Comparison of ENCODE assay signal across 21 cellular contexts in the genomic region with DNA sequence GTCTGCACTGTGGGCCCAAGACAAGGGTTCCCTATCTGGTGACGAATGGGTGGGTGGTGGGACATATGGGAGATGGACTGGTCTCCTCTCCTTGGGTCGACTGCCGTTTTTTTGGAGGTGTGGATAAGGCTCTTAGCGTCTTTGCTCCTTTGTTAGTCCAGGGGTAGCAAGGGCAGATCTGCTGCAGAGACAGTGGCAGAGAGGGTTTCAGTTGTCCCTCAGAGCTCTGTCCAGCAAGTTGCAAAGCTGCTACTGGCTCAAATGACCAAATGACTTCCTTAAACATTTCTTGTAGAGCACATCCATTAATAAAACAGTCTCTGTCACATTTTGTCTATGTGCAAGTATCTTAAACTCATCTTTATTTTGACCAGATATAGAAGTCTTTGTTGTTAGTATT.
DNase-seq lines count a peak whose midpoint lies in the region; ATAC-seq, FAIRE-seq and TF ChIP-seq lines count a peak whose summit lies in the region.
"Had no signal": no experiment of that assay in that cellular context is flagged by ENCODE, and none has a peak within 500 bp of the region (broad histone marks: within the 10 kb centered on the region; RNA-seq: fewer than 3 reads in every experiment).

No MANE protein-coding gene starts in this region.

- no peak for TF ChIP-seq RAD21 in GM12878 (IDR thresholded peaks at IDR 0.05; ENCODE audit: insufficient read depth, low read depth, low read length)

- peak overlapping the region; percentile 58 for H3K4me2 ChIP-seq in Karpas-422 (ENCODE audit: low read depth, low read length, poor library complexity, severe bottlenecking)
- H3K4me2 ChIP-seq in GM12878 (ENCODE audit: control insufficient read depth, insufficient read depth): no peak overlapping the region
- H3K4me2 ChIP-seq: GM23338, SK-N-SH had no signal

- no peak for TF ChIP-seq CTCF in GM12865 (IDR thresholded peaks at IDR 0.05; ENCODE audit: insufficient read depth, low read depth, low read length, missing control alignments)
- TF ChIP-seq CTCF in GM12878 (IDR thresholded peaks at IDR 0.05 in 2 of 3, conservative IDR thresholded peaks at IDR 0.05 in 1 of 3; ENCODE audit: control insufficient read depth in 2 of 3, extremely low read depth in 1 of 3, insufficient read depth in 1 of 3, low read depth in 3 of 3, low read length in 3 of 3): no peak

- H2AFZ ChIP-seq in Karpas-422 (ENCODE audit: low read length) (peak overlapping the region; percentile 94), GM12878 (ENCODE audit: control insufficient read depth, low read depth, low read length) (no peak overlapping the region)
- H2AFZ ChIP-seq: GM23338 had no signal

- DNase-seq in GM12865 (ENCODE audit: low read depth) (peak; percentile 14), Karpas-422 (peak; percentile 42), GM12878 (ENCODE audit: low read depth, low spot score) (no peak), erythroblast (lab: John Stamatoyannopoulos, UW) (no peak)
- DNase-seq in activated effector memory CD4-positive, alpha-beta T cell treated with Interleukin-2 at 50 U/mL for 16 hours: no peak
- DNase-seq: C1 segment of cervical spinal cord, GF-D8, KBM-7, NCI-H1436, NCI-H2029 treated with DMSO at 0.1 percent for 48 hours, NCI-H2171 treated with DMSO at 0.1 percent for 48 hours, NCI-H446 treated with DMSO at 0.1 percent for 48 hours, NCI-H748 treated with DMSO at 0.1 percent for 48 hours, SK-N-SH had no signal

- H3K27ac ChIP-seq in Karpas-422 (ENCODE audit: low read length) (peak overlapping the region; percentile 76), GM12878 (ENCODE audit: control insufficient read depth, insufficient read depth) (no peak overlapping the region)
- H3K27ac ChIP-seq: HL-60 had no signal

- WGBS in GM12878 (ENCODE audit: insufficient coverage, insufficient replicate concordance, low lambda C conversion rate, missing lambda C conversion rate): 41% methylated on average over 4 of the region's 4 CpGs

- in situ Hi-C loops in GM12878 (cut with MboI): no loop called here

- TF ChIP-seq POLR2A in GM12878 (IDR thresholded peaks at IDR 0.05; ENCODE audit: low read depth, low read length) (no peak), erythroblast (IDR thresholded peaks at IDR 0.05; ENCODE audit: low read length) (no peak)

- CTCF ChIA-PET in GM12878 (lab: Yijun Ruan, JAX): interaction anchor here (0.7 to 1.3 kb wide), 2 partner anchors 29 to 551 kb away, joined by 3 read pairs; no protein-coding TSS in a partner anchor

- POLR2A ChIA-PET in GM12878 (lab: Charles Lee): no interaction called here

- SMC1A ChIA-PET in GM12878 (lab: Charles Lee; ENCODE audit: uncharacterized antibody, unreplicated experiment): interaction anchor here (0.7 to 3.0 kb wide), 12 partner anchors 9 to 854 kb away, joined by 3 to 9 read pairs (median 4); no protein-coding TSS in a partner anchor

- H3K9me2 ChIP-seq in Karpas-422 (replicated peaks; ENCODE audit: insufficient read depth, low read length): no peaks in the 10 kb centered on the region

- RAD21 ChIA-PET in GM12878 (lab: Charles Lee; ENCODE audit: unreplicated experiment): interaction anchor here (1.2 to 2.8 kb wide), 4 partner anchors 14 to 194 kb away, joined by 3 to 13 read pairs (median 4); no protein-coding TSS in a partner anchor

- no peaks in the 10 kb centered on the region for H4K20me1 ChIP-seq in Karpas-422 (ENCODE audit: insufficient read depth, low read depth, low read length)
- no peaks in the 10 kb centered on the region for H4K20me1 ChIP-seq in GM12878 (ENCODE audit: control insufficient read depth, insufficient read depth)

- H3K9ac ChIP-seq in Karpas-422 (ENCODE audit: low read length) (peak overlapping the region; percentile 47), GM12878 (ENCODE audit: control insufficient read depth, insufficient read depth, low read length) (no peak overlapping the region)
- H3K9ac ChIP-seq: SK-N-SH had no signal

- ATAC-seq in HG02970 (IDR thresholded peaks at IDR 0.05; ENCODE audit: low FRiP score, unreplicated experiment) (peak; percentile 20), GM12878 (peak; percentile 44), GM21381 (IDR thresholded peaks at IDR 0.05; ENCODE audit: unreplicated experiment) (no peak)
- ATAC-seq: GM23338, Panc1, Right ventricle myocardium inferior had no signal

- intact Hi-C loops in GM12878 (cut with micrococcal nuclease; ENCODE audit: unreplicated experiment): loop anchor here (2.0 kb wide), 1 partner anchor 32 kb away; no protein-coding TSS in a partner anchor

- H3K27me3 ChIP-seq in Karpas-422 (ENCODE audit: low read length) (no peaks in the 10 kb centered on the region), GM12878 (replicated peaks in 1 of 2; ENCODE audit: control insufficient read depth in 2 of 2, insufficient read depth in 2 of 2, low read length in 1 of 2) (no peaks in the 10 kb centered on the region)

- peak overlapping the region; percentile 16 for H3K4me3 ChIP-seq in GM12865 (ENCODE audit: low read depth, low read length)
- peak overlapping the region; percentile 33 for H3K4me3 ChIP-seq in Karpas-422 (ENCODE audit: low read length)
- H3K4me3 ChIP-seq in GM12878: no peak overlapping the region
- H3K4me3 ChIP-seq: GM23338 had no signal

- no peaks in the 10 kb centered on the region for H3K36me3 ChIP-seq in Karpas-422 (ENCODE audit: insufficient read depth, low read length)
- no peaks in the 10 kb centered on the region for H3K36me3 ChIP-seq in GM12878 (ENCODE audit: control insufficient read depth in 2 of 2, insufficient read depth in 2 of 2, low read length in 1 of 2)

- H3K79me2 ChIP-seq in Karpas-422 (ENCODE audit: low read length): no peaks in the 10 kb centered on the region
- H3K79me2 ChIP-seq in GM12878 (ENCODE audit: control insufficient read depth, insufficient read depth, low read length): no peaks in the 10 kb centered on the region

- no TSS peak for BruUV-seq in GM12878 (replicated peaks; lab: Mats Ljungman, UMichigan)

- no peak for TF ChIP-seq EP300 in GM12878 (IDR thresholded peaks at IDR 0.05; ENCODE audit: borderline replicate concordance in 1 of 2, control insufficient read depth in 1 of 2, low read depth in 2 of 2, low read length in 2 of 2)

- no peak for FAIRE-seq in GM12878 (lab: Jason Lieb, UNC)
- FAIRE-seq: A204.1 had no signal

- H3K9me3 ChIP-seq in Karpas-422 (ENCODE audit: low read length) (peaks cover 5% of the 10 kb centered on the region), GM12878 (replicated peaks; ENCODE audit: control insufficient read depth, insufficient read depth, low read length) (peaks cover 3% of the 10 kb centered on the region; the same call in 1 of the 3 replicates)

- H3K4me1 ChIP-seq in Karpas-422 (ENCODE audit: low read length) (peaks cover 24% of the 10 kb centered on the region), GM12878 (ENCODE audit: control insufficient read depth, insufficient read depth, low read length) (no peaks in the 10 kb centered on the region)

TF ChIP-seq in GM12878, 131 proteins besides CTCF, POLR2A, EP300 and RAD21:
- TF ChIP-seq SKIL (IDR thresholded peaks at IDR 0.05; ENCODE audit: low read depth, poor library complexity, severe bottlenecking): no peak
- TF ChIP-seq STAT3 (IDR thresholded peaks at IDR 0.05; ENCODE audit: low read depth, low read length): no peak
- TF ChIP-seq HDAC2 (IDR thresholded peaks at IDR 0.05): no peak
- TF ChIP-seq REST (IDR thresholded peaks at IDR 0.05; ENCODE audit: low read depth, low read length): peak; percentile 25; the same call in 1 of the 2 replicates
- TF ChIP-seq SREBF1 (IDR thresholded peaks at IDR 0.05; ENCODE audit: low read length): no peak

Comparison
In these comparisons a context has a peak if more than half of its experiments do, and no peak if none do; other contexts are left out.
1. DNase-seq: peak in GM12865 (single experiment) and Karpas-422 (single experiment); none in GM12878 (single experiment), erythroblast (0 of 2) and activated effector memory CD4-positive, alpha-beta T cell treated with Interleukin-2 at 50 U/mL for 16 hours (single experiment).